ENCODE assay signal across 9 cellular contexts in the genomic region with DNA sequence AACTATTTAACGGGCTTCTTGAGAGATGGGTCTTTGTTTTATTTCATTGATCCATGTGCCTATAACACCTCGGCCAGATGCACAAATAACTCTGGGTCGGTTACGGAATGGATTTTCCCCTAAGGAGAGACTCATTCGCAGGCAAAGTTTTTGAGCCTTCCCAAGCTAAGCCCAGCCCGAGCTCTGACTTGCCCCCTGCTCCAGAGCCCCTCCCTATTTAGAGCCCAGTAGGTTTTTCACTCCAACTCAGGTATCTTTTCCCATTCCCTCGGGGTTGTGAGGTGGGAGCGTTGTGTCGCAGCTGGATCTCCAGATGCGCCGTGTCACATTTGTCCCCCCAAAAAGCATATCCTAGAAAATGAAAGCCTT. TPM values are rescaled to one million over a fixed set of nuclear protein-coding genes. Genes with fewer than 3 reads are reported as not detected.
DNase-seq lines count a peak whose midpoint lies in the region; ATAC-seq and TF ChIP-seq lines count a peak whose summit lies in the region.
"Had no signal": no experiment of that assay in that cellular context is flagged by ENCODE, and none has a peak within 500 bp of the region (broad histone marks: within the 10 kb centered on the region; RNA-seq: fewer than 3 reads in every experiment).

No MANE protein-coding gene starts in this region.

- H3K9me3 ChIP-seq in Peyer's patch, result no peaks in the 10 kb centered on the region

- H3K27ac ChIP-seq in Peyer's patch, result peak overlapping the region in 2 of 4 donors; percentile 26 to 87

- H3K36me3 ChIP-seq in Peyer's patch, result no peaks in the 10 kb centered on the region

- TF ChIP-seq CTCF in Peyer's patch (IDR thresholded peaks at IDR 0.05) (no peak), foreskin fibroblast (IDR thresholded peaks at IDR 0.05; ENCODE audit: low read depth, low read length) (no peak), osteocyte (IDR thresholded peaks at IDR 0.05) (no peak)

- H3K36me3 Mint-ChIP-seq in osteocyte (ENCODE audit: unreplicated experiment) (no peaks in the 10 kb centered on the region), T-cell (no peaks in the 10 kb centered on the region)
- H3K36me3 Mint-ChIP-seq in activated T-helper 2 cell treated with anti-CD3 and anti-CD28 coated beads, Interferon-gamma antibody, Interleukin-2, Interleukin-4, amounts not matched to agents 10 μg/mL and 5 μg/mL and 100 μg/mL, durations not matched to agents 14 hours and 24 hours and 36 hours (ENCODE audit: low read depth), result no peaks in the 10 kb centered on the region

- peak; percentile 12 for DNase-seq in AG20443 (ENCODE audit: low spot score)
- DNase-seq in Peyer's patch, result no peak
- no peak for DNase-seq in foreskin fibroblast
- no peak for DNase-seq in osteocyte (ENCODE audit: extremely low spot score, unreplicated experiment)
- DNase-seq in RPMI8226, result no peak
- no peak for DNase-seq in T-cell
- no peak for DNase-seq in activated T-helper 2 cell treated with anti-CD3 and anti-CD28 coated beads, Interferon-gamma antibody, Interleukin-2, Interleukin-4, amounts not matched to agents 10 μg/mL and 5 μg/mL and 100 μg/mL, durations not matched to agents 14 hours and 24 hours and 36 hours (ENCODE audit: low spot score)
- DNase-seq in activated effector memory CD4-positive, alpha-beta T cell treated with Interleukin-2 at 50 U/mL for 16 hours, result no peak
- DNase-seq: COR-L47 had no signal

- ATAC-seq in T-cell (replicated peaks in 1 of 4), result no peak

- POLR2A ChIA-PET in T-cell (lab: Charles Lee), result no interaction called here

- peaks cover 0 to 9% (median 0%) of the 10 kb centered on the region in 4 donors for H3K4me1 ChIP-seq in Peyer's patch

- peaks cover 56% of the 10 kb centered on the region for H3K4me1 Mint-ChIP-seq in osteocyte (ENCODE audit: unreplicated experiment)
- H3K4me1 Mint-ChIP-seq in T-cell, result peaks cover 0 to 4% (median 0%) of the 10 kb centered on the region in 3 donors
- no peaks in the 10 kb centered on the region for H3K4me1 Mint-ChIP-seq in activated T-helper 2 cell treated with anti-CD3 and anti-CD28 coated beads, Interferon-gamma antibody, Interleukin-2, Interleukin-4, amounts not matched to agents 10 μg/mL and 5 μg/mL and 100 μg/mL, durations not matched to agents 14 hours and 24 hours and 36 hours (ENCODE audit: low read depth)

- TF ChIP-seq POLR2A in Peyer's patch (IDR thresholded peaks at IDR 0.05), result no peak

- H3K4me3 ChIP-seq in Peyer's patch (peak overlapping the region in 3 of 4 donors; percentile 27 to 55 (median 40)), foreskin fibroblast (ENCODE audit: low read depth in 1 of 2, low read length in 2 of 2) (peak overlapping the region; percentile 61 to 76)

- H3K9me3 Mint-ChIP-seq in osteocyte (ENCODE audit: unreplicated experiment), result no peaks in the 10 kb centered on the region
- peaks cover 0 to 4% (median 2%) of the 10 kb centered on the region in 3 donors for H3K9me3 Mint-ChIP-seq in T-cell
- peaks cover 4% of the 10 kb centered on the region for H3K9me3 Mint-ChIP-seq in activated T-helper 2 cell treated with anti-CD3 and anti-CD28 coated beads, Interferon-gamma antibody, Interleukin-2, Interleukin-4, amounts not matched to agents 10 μg/mL and 5 μg/mL and 100 μg/mL, durations not matched to agents 14 hours and 24 hours and 36 hours

- peaks cover 0 to 7% of the 10 kb centered on the region in 2 donors for H3K27me3 ChIP-seq in Peyer's patch

- no peaks in the 10 kb centered on the region for H3K27me3 Mint-ChIP-seq in osteocyte (ENCODE audit: unreplicated experiment)
- peaks cover 42 to 56% of the 10 kb centered on the region in 2 donors for H3K27me3 Mint-ChIP-seq in T-cell
- peaks cover 24% of the 10 kb centered on the region for H3K27me3 Mint-ChIP-seq in activated T-helper 2 cell treated with anti-CD3 and anti-CD28 coated beads, Interferon-gamma antibody, Interleukin-2, Interleukin-4, amounts not matched to agents 10 μg/mL and 5 μg/mL and 100 μg/mL, durations not matched to agents 14 hours and 24 hours and 36 hours (ENCODE audit: low read depth)

- CTCF ChIA-PET in T-cell (lab: Charles Lee), result no interaction called here

- H3K4me3 Mint-ChIP-seq in osteocyte (ENCODE audit: unreplicated experiment) (peak overlapping the region; percentile 88), T-cell (no peak overlapping the region)
- H3K4me3 Mint-ChIP-seq in activated T-helper 2 cell treated with anti-CD3 and anti-CD28 coated beads, Interferon-gamma antibody, Interleukin-2, Interleukin-4, amounts not matched to agents 10 μg/mL and 5 μg/mL and 100 μg/mL, durations not matched to agents 14 hours and 24 hours and 36 hours (ENCODE audit: low read depth), result no peak overlapping the region

- intact Hi-C loops in activated T-helper 2 cell treated with anti-CD3 and anti-CD28 coated beads, Interferon-gamma antibody, Interleukin-2, Interleukin-4, amounts not matched to agents 10 μg/mL and 5 μg/mL and 100 μg/mL, durations not matched to agents 14 hours and 24 hours and 36 hours (cut with micrococcal nuclease), result no loop called here

- H3K27ac Mint-ChIP-seq in osteocyte (ENCODE audit: unreplicated experiment) (peak overlapping the region; percentile 78), T-cell (no peak overlapping the region)
- no peak overlapping the region for H3K27ac Mint-ChIP-seq in activated T-helper 2 cell treated with anti-CD3 and anti-CD28 coated beads, Interferon-gamma antibody, Interleukin-2, Interleukin-4, amounts not matched to agents 10 μg/mL and 5 μg/mL and 100 μg/mL, durations not matched to agents 14 hours and 24 hours and 36 hours

RNA-seq across cellular contexts. Expression of gene MYOCD, which starts 0.8 kb away (rescaled TPM):
- total RNA-seq in Peyer's patch (1 to 10 TPM; 1.2 to 5.2 (median 3.4) TPM), osteocyte (13.7 and 17.0 TPM in 2 replicates), T-cell (not detected)
- not detected in 2 replicates for total RNA-seq in activated T-helper 2 cell treated with anti-CD3 and anti-CD28 coated beads, Interferon-gamma antibody, Interleukin-2, Interleukin-4, amounts not matched to agents 10 μg/mL and 5 μg/mL and 100 μg/mL, durations not matched to agents 14 hours and 24 hours and 36 hours
